Comparison of ENCODE assay signal across 8 cellular contexts in genomic region chr17:46372236-46373229, GRCh38. TPM values are rescaled to one million over a fixed set of nuclear protein-coding genes. Genes with fewer than 3 reads are reported as not detected.
DNase-seq lines count a peak whose midpoint lies in the region; ATAC-seq, FAIRE-seq and TF ChIP-seq lines count a peak whose summit lies in the region.
"Not testable (repeated sequence)": the region's sequence is repeated elsewhere in the genome, so short reads cannot be mapped to it uniquely, and the experiment has no call there.

No MANE protein-coding gene starts in this region.

- not testable (repeated sequence) for TF ChIP-seq POLR2A in heart left ventricle (IDR thresholded peaks at IDR 0.05)

- not testable (repeated sequence) for H3K27ac ChIP-seq in heart left ventricle, pancreas

- WGBS in heart left ventricle, 4 donors = no CpG with 5 or more reads among the region's 95 CpGs
- WGBS in pancreas, 2 donors = no CpG with 5 or more reads among the region's 95 CpGs

- H3K36me3 ChIP-seq in heart left ventricle, pancreas: not testable (repeated sequence)

- H3K9me3 Mint-ChIP-seq in activated CD8-positive, alpha-beta memory T cell treated with anti-CD3 and anti-CD28 coated beads, Interleukin-2, amount 10 ng/mL, durations not matched to agents 7 days and 5 days (ENCODE audit: low read depth) = not testable (repeated sequence)

- H3K9me3 ChIP-seq in heart left ventricle, pancreas: not testable (repeated sequence)

- not testable (repeated sequence) for H3K4me3 Mint-ChIP-seq in activated CD8-positive, alpha-beta memory T cell treated with anti-CD3 and anti-CD28 coated beads, Interleukin-2, amount 10 ng/mL, durations not matched to agents 7 days and 5 days

- FAIRE-seq in G401.6 (lab: Jason Lieb, UNC) = peak; percentile 75
- not testable (repeated sequence) for FAIRE-seq in pancreas (lab: Jason Lieb, UNC)

- not testable (repeated sequence) for H3K27ac Mint-ChIP-seq in activated CD8-positive, alpha-beta memory T cell treated with anti-CD3 and anti-CD28 coated beads, Interleukin-2, amount 10 ng/mL, durations not matched to agents 7 days and 5 days

- not testable (repeated sequence) for TF ChIP-seq CTCF in heart left ventricle (IDR thresholded peaks at IDR 0.05); pancreas (IDR thresholded peaks at IDR 0.05)

- not testable (repeated sequence) for H3K4me1 Mint-ChIP-seq in activated CD8-positive, alpha-beta memory T cell treated with anti-CD3 and anti-CD28 coated beads, Interleukin-2, amount 10 ng/mL, durations not matched to agents 7 days and 5 days

- not testable (repeated sequence) for H3K4me3 ChIP-seq in heart left ventricle, pancreas

- CTCF ChIA-PET in activated CD8-positive, alpha-beta memory T cell treated with anti-CD3 and anti-CD28 coated beads, Interleukin-2, amount 10 ng/mL, durations not matched to agents 7 days and 5 days (lab: Charles Lee) = not testable (repeated sequence)

- not testable (repeated sequence) for H3K36me3 Mint-ChIP-seq in activated CD8-positive, alpha-beta memory T cell treated with anti-CD3 and anti-CD28 coated beads, Interleukin-2, amount 10 ng/mL, durations not matched to agents 7 days and 5 days

- not testable (repeated sequence) for DNase-seq in activated CD8-positive, alpha-beta memory T cell treated with anti-CD3 and anti-CD28 coated beads, Interleukin-2, amount 10 ng/mL, durations not matched to agents 7 days and 5 days; heart left ventricle; pancreas

- not testable (repeated sequence) for H3K27me3 ChIP-seq in heart left ventricle, pancreas

- peak; percentile 82 for ATAC-seq in GM19372 (IDR thresholded peaks at IDR 0.05; ENCODE audit: low read depth, unreplicated experiment)
- peak; percentile 77 for ATAC-seq in GM21737 (IDR thresholded peaks at IDR 0.05; ENCODE audit: unreplicated experiment)
- peak; percentile 65 for ATAC-seq in HG02981 (IDR thresholded peaks at IDR 0.05; ENCODE audit: unreplicated experiment)
- ATAC-seq in HG03469 (IDR thresholded peaks at IDR 0.05; ENCODE audit: unreplicated experiment) = peak; percentile 50
- ATAC-seq in activated CD8-positive, alpha-beta memory T cell treated with anti-CD3 and anti-CD28 coated beads, Interleukin-2, amount 10 ng/mL, durations not matched to agents 7 days and 5 days = peak; percentile 94
- ATAC-seq in heart left ventricle = peak; percentile 77 to 97 (median 97)
- ATAC-seq in pancreas = peak; percentile 96 to 98 (median 97)

- H3K27me3 Mint-ChIP-seq in activated CD8-positive, alpha-beta memory T cell treated with anti-CD3 and anti-CD28 coated beads, Interleukin-2, amount 10 ng/mL, durations not matched to agents 7 days and 5 days = not testable (repeated sequence)

- intact Hi-C loops in heart left ventricle (cut with DNase I); pancreas (cut with DNase I): not testable (repeated sequence)

- H3K4me1 ChIP-seq in heart left ventricle, pancreas: not testable (repeated sequence)

RNA-seq across cellular contexts. Expression of gene ARL17B, which starts 11.0 kb away (rescaled TPM):
- total RNA-seq in activated CD8-positive, alpha-beta memory T cell treated with anti-CD3 and anti-CD28 coated beads, Interleukin-2, amount 10 ng/mL, durations not matched to agents 7 days and 5 days = 10 to 100 TPM; 23.0 to 28.2 TPM
- total RNA-seq in heart left ventricle (10 to 100 TPM in 5 of 9 donors, 1 to 10 TPM in 4; 7.8 to 17.3 (median 10.8) TPM), pancreas (10 to 100 TPM in 1 of 6 donors, 1 to 10 TPM in 5; 2.8 to 11.7 (median 7.3) TPM)
- polyA plus RNA-seq in heart left ventricle (1 to 10 TPM; 5.7 to 8.3 TPM), pancreas (1 to 10 TPM; 5.8 to 6.2 TPM)
